ENCODE assay signal across 23 cellular contexts in the genomic region with DNA sequence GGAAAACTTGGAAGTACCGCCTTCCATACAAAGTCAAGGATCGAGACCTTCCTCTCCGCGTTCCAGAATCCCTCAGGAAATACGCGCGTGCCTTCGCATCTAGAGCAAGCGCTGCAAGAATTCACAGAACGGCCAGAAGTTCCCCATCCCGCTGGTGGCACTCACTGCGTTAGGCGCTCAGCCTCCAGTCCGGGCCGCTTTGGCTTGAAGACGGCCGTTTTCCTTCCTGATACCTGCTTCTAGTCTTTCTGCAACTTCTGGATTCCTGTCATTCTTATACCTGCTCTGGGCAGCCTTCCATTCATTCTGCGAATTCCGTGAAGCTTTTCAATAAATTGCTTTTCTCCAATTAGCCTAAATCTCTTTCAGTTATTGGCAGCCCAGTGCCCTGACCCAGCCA.
"Had no signal": no experiment of that assay in that cellular context is flagged by ENCODE, and none has a peak within 500 bp of the region (broad histone marks: within the 10 kb centered on the region; RNA-seq: fewer than 3 reads in every experiment).

No MANE protein-coding gene starts in this region.

- H3K36me3 ChIP-seq: ovary, right lobe of liver, sigmoid colon, stomach, thoracic aorta, thyroid gland, tibial nerve, upper lobe of left lung, vagina had no signal

- DNase-seq: nephron progenitor cell; occipital lobe; ovary; posterior cingulate gyrus; psoas muscle; right cardiac atrium; right lobe of liver; sigmoid colon; small intestine; stimulated activated CD4-positive, alpha-beta T cell treated with anti-CD3 and anti-CD28 coated beads, Interleukin-15, amount 100 ng/mL, for 24 hours; stimulated activated CD4-positive, alpha-beta T cell treated with anti-CD3 and anti-CD28 coated beads, Interleukin-2, amount 100 ng/mL, for 24 hours; stimulated activated CD4-positive, alpha-beta T cell treated with anti-CD3 and anti-CD28 coated beads, Interleukin-2, amount 100 ng/mL, for 48 hours; stimulated activated CD4-positive, alpha-beta T cell treated with anti-CD3 and anti-CD28 coated beads, Interleukin-4, amount 100 ng/mL, for 24 hours; stimulated activated naive B cell treated with anti-CD40 and anti-IgM and Interleukin-4, amounts not matched to agents 10 μg/mL and 1 μg/mL and 100 μg/mL, for 72 hours; stimulated activated naive CD4-positive, alpha-beta T cell treated with Interleukin-2 at 50 U/mL for 16 hours; stomach; thyroid gland had no signal

- H3K27ac ChIP-seq: ovary, parathyroid adenoma, psoas muscle, right lobe of liver, sigmoid colon, stomach, thoracic aorta, thyroid gland, tibial nerve, upper lobe of left lung, vagina had no signal

- H3K27me3 ChIP-seq: ovary, right lobe of liver, sigmoid colon, stomach, thyroid gland, tibial nerve, upper lobe of left lung, vagina had no signal

- H2AFZ ChIP-seq: parathyroid adenoma had no signal

- H3K9me3 ChIP-seq: ovary, psoas muscle, right lobe of liver, sigmoid colon, stomach, thoracic aorta, thyroid gland, tibial nerve, upper lobe of left lung, vagina had no signal

- H3K9ac ChIP-seq: parathyroid adenoma had no signal

- ATAC-seq: psoas muscle; right cardiac atrium; right lobe of liver; stimulated activated effector memory CD8-positive, alpha-beta T cell treated with anti-CD3 and anti-CD28 coated beads, Interleukin-12 subunit alpha, Interleukin-12 subunit beta, amount 100 ng/mL, for 72 hours; stimulated activated naive B cell treated with anti-CD40 and anti-IgM and Interleukin-4, amounts not matched to agents 10 μg/mL and 1 μg/mL and 100 μg/mL, for 72 hours had no signal

- H3K79me2 ChIP-seq: parathyroid adenoma had no signal

- H3K4me1 ChIP-seq: parathyroid adenoma, psoas muscle, right lobe of liver, sigmoid colon, stomach, thyroid gland, tibial nerve, upper lobe of left lung, vagina had no signal

- H3K4me3 ChIP-seq: ovary, psoas muscle, right lobe of liver, sigmoid colon, stomach, thoracic aorta, thyroid gland, tibial nerve, upper lobe of left lung, vagina had no signal
